In genomic region chr2:73582364-73582763, GRCh38 we compare ENCODE assay signal across 32 cellular contexts. TPM values are rescaled to one million over a fixed set of nuclear protein-coding genes. Genes with fewer than 3 reads are reported as not detected.
DNase-seq lines count a peak whose midpoint lies in the region; ATAC-seq, FAIRE-seq and TF ChIP-seq lines count a peak whose summit lies in the region.
"Had no signal": no experiment of that assay in that cellular context is flagged by ENCODE, and none has a peak within 500 bp of the region (broad histone marks: within the 10 kb centered on the region; RNA-seq: fewer than 3 reads in every experiment).

No MANE protein-coding gene starts in this region.

- FAIRE-seq in GM18507 (lab: Jason Lieb, UNC) = peak; percentile 42
- no peak for FAIRE-seq in K562 (lab: Jason Lieb, UNC)
- FAIRE-seq: D721Med, HTR-8/SVneo had no signal

- H3K27me3 Mint-ChIP-seq in CD4-positive, alpha-beta T cell = no peaks in the 10 kb centered on the region
- no peaks in the 10 kb centered on the region for H3K27me3 Mint-ChIP-seq in CD8-positive, alpha-beta memory T cell
- H3K27me3 Mint-ChIP-seq: T-helper 17 cell had no signal

- no peak for TF ChIP-seq CTCF in K562 (IDR thresholded peaks at IDR 0.05 in 2 of 3, conservative IDR thresholded peaks at IDR 0.05 in 1 of 3; ENCODE audit: insufficient read depth in 2 of 3, low read depth in 1 of 3, low read length in 3 of 3)
- TF ChIP-seq CTCF in CD4-positive, alpha-beta T cell (IDR thresholded peaks at IDR 0.05) = no peak

- H4K20me1 ChIP-seq in K562 (replicated peaks; ENCODE audit: control insufficient read depth, insufficient read depth, low read length) = no peaks in the 10 kb centered on the region

- no peaks in the 10 kb centered on the region for H3K4me1 ChIP-seq in K562 (replicated peaks in 1 of 2; ENCODE audit: control insufficient read depth in 2 of 2, insufficient read depth in 2 of 2, low read length in 2 of 2)
- H3K4me1 ChIP-seq in CD8-positive, alpha-beta memory T cell (ENCODE audit: insufficient read depth, low read length) = no peaks in the 10 kb centered on the region
- H3K4me1 ChIP-seq: BE2C, HAP-1 had no signal

- H3K4me3 Mint-ChIP-seq in CD4-positive, alpha-beta T cell = no peak overlapping the region
- no peak overlapping the region for H3K4me3 Mint-ChIP-seq in CD8-positive, alpha-beta memory T cell
- H3K4me3 Mint-ChIP-seq: CD14-positive monocyte, HFFc6, T-helper 17 cell had no signal

- peaks cover 17% of the 10 kb centered on the region for H3K9me3 Mint-ChIP-seq in CD4-positive, alpha-beta T cell
- H3K9me3 Mint-ChIP-seq in CD8-positive, alpha-beta memory T cell = peaks cover 11 to 28% (median 13%) of the 10 kb centered on the region in 5 donors

- H3K27ac ChIP-seq in K562 (ENCODE audit: extremely low read depth, low read depth, low read length) = no peak overlapping the region
- no peak overlapping the region for H3K27ac ChIP-seq in CD4-positive, alpha-beta T cell (ENCODE audit: low read depth, low read length)
- no peak overlapping the region for H3K27ac ChIP-seq in CD8-positive, alpha-beta memory T cell (ENCODE audit: low read depth, low read length)

- H3K27ac Mint-ChIP-seq in CD4-positive, alpha-beta T cell = no peak overlapping the region
- peak overlapping the region in 1 of 8 donors; percentile 7 for H3K27ac Mint-ChIP-seq in CD8-positive, alpha-beta memory T cell
- H3K27ac Mint-ChIP-seq: CD14-positive monocyte, HFFc6, T-helper 17 cell had no signal

- peaks cover 69% of the 10 kb centered on the region for H3K36me3 Mint-ChIP-seq in CD4-positive, alpha-beta T cell (ENCODE audit: low read depth)
- H3K36me3 Mint-ChIP-seq in CD8-positive, alpha-beta memory T cell = peaks cover 30 to 77% (median 34%) of the 10 kb centered on the region in 3 donors

- H2AFZ ChIP-seq in K562 (ENCODE audit: low read depth, low read length) = no peak overlapping the region

- no peaks in the 10 kb centered on the region for H3K36me3 ChIP-seq in K562 (ENCODE audit: control insufficient read depth, insufficient read depth, low read length)
- no peaks in the 10 kb centered on the region for H3K36me3 ChIP-seq in CD8-positive, alpha-beta memory T cell (ENCODE audit: insufficient read depth, low read length)
- H3K36me3 ChIP-seq: BE2C, HAP-1 had no signal

- BruUV-seq in K562 (replicated peaks; lab: Mats Ljungman, UMichigan) = no TSS peak

- no peak overlapping the region for H3K4me3 ChIP-seq in K562
- H3K4me3 ChIP-seq in CD8-positive, alpha-beta memory T cell (ENCODE audit: low read length) = no peak overlapping the region
- H3K4me3 ChIP-seq: HAP-1 had no signal

- H3K9me1 ChIP-seq in K562 (ENCODE audit: control insufficient read depth, insufficient read depth, low read length) = no peaks in the 10 kb centered on the region

- peaks cover 6% of the 10 kb centered on the region for H3K4me1 Mint-ChIP-seq in CD4-positive, alpha-beta T cell (ENCODE audit: low read depth)
- peaks cover 7 to 8% (median 7%) of the 10 kb centered on the region in 3 donors for H3K4me1 Mint-ChIP-seq in CD8-positive, alpha-beta memory T cell
- H3K4me1 Mint-ChIP-seq: CD14-positive monocyte had no signal

- intact Hi-C loops in K562 (cut with micrococcal nuclease) = no loop called here
- intact Hi-C loops in CD4-positive, alpha-beta T cell (cut with DNase I, micrococcal nuclease) = no loop called here

- 49% methylated on average over 2 of the region's 2 CpGs for WGBS in K562 (ENCODE audit: insufficient coverage, low coverage, missing lambda C conversion rate)

- CTCF ChIA-PET in K562 (lab: Yijun Ruan, JAX; ENCODE audit: low intra/inter-chr PET ratio) = no interaction called here
- CTCF ChIA-PET in CD4-positive, alpha-beta T cell (lab: Charles Lee) = no interaction called here
- CTCF ChIA-PET in CD8-positive, alpha-beta memory T cell (lab: Charles Lee) = no interaction called here

- H3K4me2 ChIP-seq in K562 (ENCODE audit: insufficient read depth, low read length) = no peak overlapping the region
- H3K4me2 ChIP-seq: SK-N-SH had no signal

- no peak for ATAC-seq in K562
- no peak for ATAC-seq in CD4-positive, alpha-beta T cell (ENCODE audit: poor library complexity)
- ATAC-seq: PC-3, T-helper 17 cell had no signal

- TF ChIP-seq EP300 in K562 (IDR thresholded peaks at IDR 0.05; ENCODE audit: low read length) = no peak

- TF ChIP-seq POLR2A in K562 (conservative IDR thresholded peaks at IDR 0.05) = no peak

- H3K79me2 ChIP-seq in K562 (ENCODE audit: control insufficient read depth, insufficient read depth, low read length) = no peaks in the 10 kb centered on the region

- H3K9me3 ChIP-seq in K562 (replicated peaks; ENCODE audit: control insufficient read depth, insufficient read depth, low read depth, low read length) = no peaks in the 10 kb centered on the region
- peaks cover 5% of the 10 kb centered on the region for H3K9me3 ChIP-seq in CD4-positive, alpha-beta T cell (ENCODE audit: control insufficient read depth, low read length)
- no peaks in the 10 kb centered on the region for H3K9me3 ChIP-seq in CD8-positive, alpha-beta memory T cell (ENCODE audit: low read length)
- H3K9me3 ChIP-seq: BE2C, HAP-1 had no signal

- POLR2A ChIA-PET in K562 (lab: Yijun Ruan, JAX) = no interaction called here
- POLR2A ChIA-PET in CD4-positive, alpha-beta T cell (lab: Charles Lee) = no interaction called here
- POLR2A ChIA-PET in CD8-positive, alpha-beta memory T cell (lab: Charles Lee) = no interaction called here

- no peak for TF ChIP-seq RAD21 in K562 (CRISPR knock-in tag; conservative IDR thresholded peaks at IDR 0.05 in 1 of 2, IDR thresholded peaks at IDR 0.05 in 1 of 2)

- no peak overlapping the region for H3K9ac ChIP-seq in K562 (ENCODE audit: insufficient read depth in 1 of 2, low read depth in 2 of 2, low read length in 2 of 2)
- H3K9ac ChIP-seq: SK-N-SH had no signal

- H3K27me3 ChIP-seq in K562 (ENCODE audit: control insufficient read depth in 2 of 2, insufficient read depth in 2 of 2, low read length in 2 of 2) = no peaks in the 10 kb centered on the region
- H3K27me3 ChIP-seq in CD4-positive, alpha-beta T cell (ENCODE audit: control insufficient read depth, insufficient read depth, low read length) = no peaks in the 10 kb centered on the region
- H3K27me3 ChIP-seq in CD8-positive, alpha-beta memory T cell (ENCODE audit: insufficient read depth, low read length, poor library complexity, severe bottlenecking) = no peaks in the 10 kb centered on the region
- H3K27me3 ChIP-seq: BE2C had no signal

- peak; percentile 0 for DNase-seq in NCI-H2029 (lab: John Stamatoyannopoulos, UW)
- no peak for DNase-seq in NCI-H2029 treated with DMSO at 0.1 percent for 48 hours (lab: John Stamatoyannopoulos, UW)
- no peak for DNase-seq in GM18507 (ENCODE audit: extremely low spot score, insufficient read length, low read depth)
- DNase-seq in HT1080 (ENCODE audit: low read depth) = peak; percentile 5
- no peak for DNase-seq in K562 (ENCODE audit: extremely low read depth in 1 of 4, low spot score in 3 of 4)
- no peak for DNase-seq in GF-D8 (lab: John Stamatoyannopoulos, UW)
- DNase-seq in CD4-positive, alpha-beta T cell = no peak
- no peak for DNase-seq in CD8-positive, alpha-beta memory T cell
- DNase-seq: 8988T; ACHN; BE2C; GOT3; HFFc6; KBM-7; MV-4-11; NCI-H1417; NCI-H1694; NCI-H2081 treated with DMSO at 0.1 percent for 48 hours; NCI-H2171 treated with DMSO at 0.1 percent for 48 hours; NCI-H345; NCI-H510A treated with DMSO at 0.1 percent for 48 hours; NCI-H774; NK-92 treated with Interleukin-12 subunit alpha and Interleukin-12 subunit beta, amount 100 ng/mL, for 24 hours; PC-3; SK-N-SH; T-helper 17 cell had no signal

- in situ Hi-C loops in K562 (cut with MboI) = no loop called here

TF ChIP-seq in K562, 482 proteins besides CTCF, POLR2A, EP300 and RAD21:
- TF ChIP-seq ZNF551 (CRISPR knock-in tag; IDR thresholded peaks at IDR 0.05) = no peak
- TF ChIP-seq ZNF507 (tag; conservative IDR thresholded peaks at IDR 0.05) = 0 out of 2 replicates have a peak, but pooled peaks have one; percentile 19

RNA-seq across cellular contexts. Expression of gene NAT8, which starts 59.9 kb away (rescaled TPM):
- total RNA-seq in HT1080 (2014; rRNA removed; shearing (Covaris generic)) = not detected in 2 replicates
- not detected in 2 replicates for polyA plus RNA-seq in HT1080 (2015; cell fraction: cytosol; rRNA removed)
- not detected in 2 replicates for polyA plus RNA-seq in HT1080 (2015; cell fraction: nucleus; rRNA removed)
- not detected in 2 replicates for total RNA-seq in K562 (2011; cell fraction: chromatin; rRNA removed; ENCODE audit: low replicate concordance)
- total RNA-seq in K562 (2011; cell fraction: nucleolus; rRNA removed) = not detected in 2 replicates
- total RNA-seq in K562 (2011; cell fraction: nucleoplasm; rRNA removed) = not detected in 2 replicates
- total RNA-seq in K562 (2014; rRNA removed) (not detected in 2 replicates), K562 (2014; rRNA removed; fragmentation: Illumina TruSeq; extraction: Trizol) (not detected in 2 replicates), K562 (2015; rRNA removed; fragmentation: Illumina TruSeq; extraction: Trizol) (not detected in 2 replicates), K562 (2021) (not detected in 2 replicates)
- polyA plus RNA-seq in K562 (2011; rRNA removed) (not detected in 2 replicates), K562 (2014; fragmentation: Illumina TruSeq; extraction: Trizol) (not detected in 2 replicates), K562 (2014; fragmentation: Nextera tagmentation; extraction: Ambion mirVana) (not detected), K562 (2014; rRNA removed) (not detected in 2 replicates)
- polyA plus RNA-seq in K562 (2011; cell fraction: cytosol; rRNA removed) = not detected in 2 replicates
- not detected in 2 replicates for polyA plus RNA-seq in K562 (2011; cell fraction: nucleus; rRNA removed)
- not detected in 2 replicates for polyA plus RNA-seq in K562 (2012)
- polyA minus RNA-seq in K562 (2011; rRNA and poly(A)+ RNA removed) = not detected in 2 replicates
- polyA minus RNA-seq in K562 (2011; cell fraction: cytosol; rRNA and poly(A)+ RNA removed) = not detected in 2 replicates
- not detected in 2 replicates for polyA minus RNA-seq in K562 (2011; cell fraction: nucleus; rRNA and poly(A)+ RNA removed)
- not detected for total RNA-seq in CD4-positive, alpha-beta T cell
- total RNA-seq in CD8-positive, alpha-beta memory T cell = not detected
- polyA plus RNA-seq in CD8-positive, alpha-beta memory T cell = not detected
- total RNA-seq: HFFc6, LHCN-M2, MCF 10A, PC-3, T-helper 17 cell had no signal
- polyA plus RNA-seq: CD14-positive monocyte, SK-N-SH had no signal

Comparison
In these comparisons a context has a peak if more than half of its experiments do, and no peak if none do; other contexts are left out.
1. DNase-seq: peak in NCI-H2029 (single experiment) and HT1080 (single experiment); none in NCI-H2029 treated with DMSO at 0.1 percent for 48 hours (single experiment), GM18507 (single experiment), K562 (0 of 4), GF-D8 (single experiment), CD4-positive, alpha-beta T cell (0 of 10) and CD8-positive, alpha-beta memory T cell (0 of 5).